ENCODE assay signal across 1 cellular context in genomic region chr11:65594991-65595920, GRCh38.
TF ChIP-seq lines count a peak whose summit lies in the region.

Gene KCNK7, minus strand, starts transcription at chr11:65595800. Its CDS starts 28 bp downstream, at chr11:65595772.

TF ChIP-seq in K562, 482 proteins besides CTCF, POLR2A, EP300 and RAD21 (continued from another document):
- TF ChIP-seq RBBP5 (IDR thresholded peaks at IDR 0.05; ENCODE audit: borderline replicate concordance, insufficient read depth, low read length, poor library complexity, severe bottlenecking) = no peak
- no peak for TF ChIP-seq FOXK2 (conservative IDR thresholded peaks at IDR 0.05 in 1 of 2, IDR thresholded peaks at IDR 0.05 in 1 of 2; ENCODE audit: low read depth in 2 of 2)
- TF ChIP-seq RFX1 (IDR thresholded peaks at IDR 0.05) = no peak
- no peak for TF ChIP-seq DLX4 (CRISPR knock-in tag; IDR thresholded peaks at IDR 0.05)
